In the genomic region with DNA sequence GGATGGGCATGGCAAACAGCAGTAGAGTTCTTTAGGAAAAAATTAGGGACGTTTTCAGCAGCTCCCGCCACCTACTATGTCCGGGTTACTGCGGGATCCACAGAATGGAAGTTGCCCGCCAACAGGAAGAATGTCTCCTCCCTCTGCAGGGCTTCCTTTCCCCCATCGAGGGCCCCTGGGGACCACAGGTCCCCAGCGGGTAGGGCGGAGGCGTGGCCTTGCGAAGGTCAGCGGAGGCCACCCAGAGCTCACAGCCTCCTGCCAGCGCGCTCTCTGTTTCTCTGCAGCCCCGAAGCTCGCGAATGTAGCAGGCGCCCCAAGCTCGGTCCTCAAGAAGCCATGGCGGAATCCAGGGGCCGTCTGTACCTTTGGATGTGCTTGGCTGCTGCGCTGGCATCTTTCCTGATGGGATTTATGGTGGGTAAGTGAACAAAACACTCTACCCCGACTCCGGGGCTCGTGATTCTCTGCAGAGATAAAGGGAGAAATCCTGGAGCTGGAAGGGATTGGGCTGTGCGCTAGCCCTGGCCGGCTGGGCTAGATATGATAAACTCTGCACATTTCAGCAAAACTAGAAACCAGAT, we compare ENCODE assay signal across 9 cellular contexts. TPM values are rescaled to one million over a fixed set of nuclear protein-coding genes. Genes with fewer than 3 reads are reported as not detected.
DNase-seq lines count a peak whose midpoint lies in the region; ATAC-seq and TF ChIP-seq lines count a peak whose summit lies in the region.
"Had no signal": no experiment of that assay in that cellular context is flagged by ENCODE, and none has a peak within 500 bp of the region (broad histone marks: within the 10 kb centered on the region; RNA-seq: fewer than 3 reads in every experiment).

NAALAD2 (plus strand) TSS at position 244 of the 584 bp plus-strand sequence; CDS start at position 340, 96 bp downstream.

- ATAC-seq in HG03139 (IDR thresholded peaks at IDR 0.05; ENCODE audit: unreplicated experiment) (peak; percentile 94), gastroesophageal sphincter (peak; percentile 76), GM19035 (IDR thresholded peaks at IDR 0.05; ENCODE audit: unreplicated experiment) (no peak)

- peaks cover 12% of the 10 kb centered on the region for H3K4me1 Mint-ChIP-seq in activated naive CD4-positive, alpha-beta T cell treated with anti-CD3 and anti-CD28 coated beads for 36 hours (ENCODE audit: low read depth)
- peaks cover 14% of the 10 kb centered on the region for H3K4me1 Mint-ChIP-seq in activated CD4-positive, alpha-beta memory T cell treated with anti-CD3 and anti-CD28 coated beads for 36 hours (ENCODE audit: low read depth)
- peaks cover 53% of the 10 kb centered on the region for H3K4me1 Mint-ChIP-seq in neural crest cell

- peaks cover 0 to 12% (median 0%) of the 10 kb centered on the region in 3 donors for H3K4me1 ChIP-seq in gastroesophageal sphincter

- peaks cover 10% of the 10 kb centered on the region for H3K27me3 ChIP-seq in gastroesophageal sphincter

- no peaks in the 10 kb centered on the region for H3K9me3 Mint-ChIP-seq in activated naive CD4-positive, alpha-beta T cell treated with anti-CD3 and anti-CD28 coated beads for 36 hours
- H3K9me3 Mint-ChIP-seq in activated CD4-positive, alpha-beta memory T cell treated with anti-CD3 and anti-CD28 coated beads for 36 hours: no peaks in the 10 kb centered on the region
- H3K9me3 Mint-ChIP-seq in neural crest cell: peaks cover 4% of the 10 kb centered on the region

- CTCF ChIA-PET in activated naive CD4-positive, alpha-beta T cell treated with anti-CD3 and anti-CD28 coated beads for 36 hours (lab: Charles Lee): no interaction called here
- CTCF ChIA-PET in activated CD4-positive, alpha-beta memory T cell treated with anti-CD3 and anti-CD28 coated beads for 36 hours (lab: Charles Lee): no interaction called here

- intact Hi-C loops in activated naive CD4-positive, alpha-beta T cell treated with anti-CD3 and anti-CD28 coated beads for 36 hours (cut with micrococcal nuclease): no loop called here
- intact Hi-C loops in activated CD4-positive, alpha-beta memory T cell treated with anti-CD3 and anti-CD28 coated beads for 36 hours (cut with micrococcal nuclease): no loop called here

- peak within 1 kb of the TSS; percentile 17 for H3K4me3 Mint-ChIP-seq in activated naive CD4-positive, alpha-beta T cell treated with anti-CD3 and anti-CD28 coated beads for 36 hours
- H3K4me3 Mint-ChIP-seq in activated CD4-positive, alpha-beta memory T cell treated with anti-CD3 and anti-CD28 coated beads for 36 hours: peak within 1 kb of the TSS; percentile 9
- H3K4me3 Mint-ChIP-seq in neural crest cell: peak within 1 kb of the TSS; percentile 95

- H3K27ac ChIP-seq in gastroesophageal sphincter: peak within 1 kb of the TSS in 3 of 4 donors; percentile 2 to 58 (median 18)
- H3K27ac ChIP-seq: epithelial cell of prostate had no signal

- peak within 1 kb of the TSS; percentile 20 to 56 for H3K4me3 ChIP-seq in gastroesophageal sphincter

- H3K27me3 Mint-ChIP-seq in activated naive CD4-positive, alpha-beta T cell treated with anti-CD3 and anti-CD28 coated beads for 36 hours (ENCODE audit: low read depth): peaks cover 58% of the 10 kb centered on the region
- H3K27me3 Mint-ChIP-seq in activated CD4-positive, alpha-beta memory T cell treated with anti-CD3 and anti-CD28 coated beads for 36 hours: peaks cover 46% of the 10 kb centered on the region
- H3K27me3 Mint-ChIP-seq in neural crest cell (ENCODE audit: low read depth): no peaks in the 10 kb centered on the region

- H3K9me3 ChIP-seq in gastroesophageal sphincter: no peaks in the 10 kb centered on the region

- no peaks in the 10 kb centered on the region for H3K36me3 ChIP-seq in gastroesophageal sphincter

- 0 to 6% methylated on average over 8 to 9 of the region's 26 CpGs for WGBS in gastroesophageal sphincter (ENCODE audit: low coverage in 1 of 2), 2 donors

- TF ChIP-seq POLR2A in gastroesophageal sphincter (IDR thresholded peaks at IDR 0.05): no peak

- no peak for TF ChIP-seq CTCF in gastroesophageal sphincter (IDR thresholded peaks at IDR 0.05)
- TF ChIP-seq CTCF in neural crest cell (conservative IDR thresholded peaks at IDR 0.05): no peak

- TF ChIP-seq EP300 in gastroesophageal sphincter (IDR thresholded peaks at IDR 0.05): no peak

- no peak within 1 kb of the TSS for H3K27ac Mint-ChIP-seq in activated naive CD4-positive, alpha-beta T cell treated with anti-CD3 and anti-CD28 coated beads for 36 hours
- H3K27ac Mint-ChIP-seq in activated CD4-positive, alpha-beta memory T cell treated with anti-CD3 and anti-CD28 coated beads for 36 hours: no peak within 1 kb of the TSS
- peak within 1 kb of the TSS; percentile 93 for H3K27ac Mint-ChIP-seq in neural crest cell (ENCODE audit: unreplicated experiment)

- POLR2A ChIA-PET in activated CD4-positive, alpha-beta memory T cell treated with anti-CD3 and anti-CD28 coated beads for 36 hours (lab: Charles Lee): no interaction called here

- peak; percentile 5 for DNase-seq in activated naive CD4-positive, alpha-beta T cell treated with anti-CD3 and anti-CD28 coated beads for 36 hours
- no peak for DNase-seq in activated naive CD4-positive, alpha-beta T cell treated with Interleukin-2 at 50 U/mL for 16 hours
- peak; percentile 15 for DNase-seq in activated CD4-positive, alpha-beta memory T cell treated with anti-CD3 and anti-CD28 coated beads for 36 hours
- DNase-seq in neural crest cell (ENCODE audit: low read depth, low spot score) (peak; percentile 63), CD1c-positive myeloid dendritic cell (ENCODE audit: extremely low spot score) (no peak)

- no peaks in the 10 kb centered on the region for H3K36me3 Mint-ChIP-seq in activated naive CD4-positive, alpha-beta T cell treated with anti-CD3 and anti-CD28 coated beads for 36 hours (ENCODE audit: low read depth)
- no peaks in the 10 kb centered on the region for H3K36me3 Mint-ChIP-seq in activated CD4-positive, alpha-beta memory T cell treated with anti-CD3 and anti-CD28 coated beads for 36 hours
- H3K36me3 Mint-ChIP-seq in neural crest cell (ENCODE audit: low read depth): peaks cover 13% of the 10 kb centered on the region

RNA-seq across cellular contexts. Expression of gene NAALAD2, which starts in this region (rescaled TPM):
- not detected for total RNA-seq in activated naive CD4-positive, alpha-beta T cell treated with anti-CD3 and anti-CD28 coated beads for 36 hours
- total RNA-seq in activated CD4-positive, alpha-beta memory T cell treated with anti-CD3 and anti-CD28 coated beads for 36 hours: not detected
- total RNA-seq in gastroesophageal sphincter (1 to 10 TPM in 3 of 4 donors, under 1 TPM in 1; 0.66 to 2.8 (median 1.7) TPM), neural crest cell (16.1 and 16.7 TPM in 2 replicates)

Comparison
In these comparisons a context has a peak if more than half of its experiments do, and no peak if none do; other contexts are left out.
1. Peak in DNase-seq in activated naive CD4-positive, alpha-beta T cell treated with anti-CD3 and anti-CD28 coated beads for 36 hours; RNA of the gene not detected or under 1 TPM.
2. Peak in DNase-seq in activated CD4-positive, alpha-beta memory T cell treated with anti-CD3 and anti-CD28 coated beads for 36 hours; RNA of the gene not detected or under 1 TPM.
3. H3K4me3 Mint-ChIP-seq: peak in every context shown above with its lines; median percentile 95 in neural crest cell; 17 in activated naive CD4-positive, alpha-beta T cell treated with anti-CD3 and anti-CD28 coated beads for 36 hours; 9 in activated CD4-positive, alpha-beta memory T cell treated with anti-CD3 and anti-CD28 coated beads for 36 hours.